Comparison of ENCODE assay signal across 23 cellular contexts in genomic region chr20:49214546-49214945, GRCh38. TPM values are rescaled to one million over a fixed set of nuclear protein-coding genes. Genes with fewer than 3 reads are reported as not detected.
A peak's percentile ranks its signal among the peaks of the same experiment; 100 is the strongest.
DNase-seq lines count a peak whose midpoint lies in the region; FAIRE-seq and TF ChIP-seq lines count a peak whose summit lies in the region.
"Had no signal": no experiment of that assay in that cellular context is flagged by ENCODE, and none has a peak within 500 bp of the region (broad histone marks: within the 10 kb centered on the region; RNA-seq: fewer than 3 reads in every experiment).

No MANE protein-coding gene starts in this region.

- H3K9ac ChIP-seq in H1 (replicated peaks in 1 of 4; ENCODE audit: extremely low read depth in 1 of 4, low read depth in 3 of 4, low read length in 3 of 4) = no peak overlapping the region
- peak overlapping the region; percentile 43 for H3K9ac ChIP-seq in mesenchymal stem cell (ENCODE audit: low read length)
- H3K9ac ChIP-seq: BLaER1 treated with 17β-estradiol and CSF1 and Interleukin-3, amounts not matched to agents 10 nM and 100 nM had no signal

- no peaks in the 10 kb centered on the region for H4K20me1 ChIP-seq in H1 (replicated peaks in 1 of 2; ENCODE audit: control insufficient read depth in 1 of 2, insufficient read depth in 2 of 2, low read length in 2 of 2)
- H4K20me1 ChIP-seq: BLaER1 treated with 17β-estradiol and CSF1 and Interleukin-3, amounts not matched to agents 10 nM and 100 nM had no signal

- H3K23me2 ChIP-seq in H1 (ENCODE audit: low read depth, low read length) = peaks cover under 1% of the 10 kb centered on the region; the same call in 1 of the 2 replicates

- H3K27me3 ChIP-seq in H1 (replicated peaks in 1 of 4; ENCODE audit: control insufficient read depth in 3 of 4, extremely low read depth in 1 of 4, insufficient read depth in 3 of 4, low read length in 3 of 4) (no peaks in the 10 kb centered on the region), mesenchymal stem cell (ENCODE audit: control insufficient read depth in 1 of 2, insufficient read depth in 1 of 2, low read length in 2 of 2) (no peaks in the 10 kb centered on the region)
- no peaks in the 10 kb centered on the region for H3K27me3 ChIP-seq in CD4-positive, alpha-beta memory T cell (ENCODE audit: insufficient read depth, low read length)
- H3K27me3 ChIP-seq: BE2C; BLaER1 treated with 17β-estradiol and CSF1 and Interleukin-3, amounts not matched to agents 10 nM and 100 nM had no signal

- H3K27me3 Mint-ChIP-seq in CD4-positive, alpha-beta memory T cell = peaks cover 0 to 1% of the 10 kb centered on the region in 2 donors
- H3K27me3 Mint-ChIP-seq in chondrocyte (ENCODE audit: low read depth) = no peaks in the 10 kb centered on the region
- H3K27me3 Mint-ChIP-seq: CD4-positive, alpha-beta T cell had no signal

- H2BK120ac ChIP-seq in H1 (replicated peaks; ENCODE audit: low read depth, low read length) = no peak overlapping the region
- H2BK120ac ChIP-seq in mesenchymal stem cell (ENCODE audit: low read depth, low read length) = no peak overlapping the region

- no peak overlapping the region for H3K4ac ChIP-seq in H1 (replicated peaks; ENCODE audit: insufficient read length, low read depth, low read length)
- no peak overlapping the region for H3K4ac ChIP-seq in mesenchymal stem cell (ENCODE audit: low read depth in 1 of 2, low read length in 2 of 2)

- H3K79me1 ChIP-seq in H1 (ENCODE audit: low read depth, low read length) = no peaks in the 10 kb centered on the region
- no peaks in the 10 kb centered on the region for H3K79me1 ChIP-seq in mesenchymal stem cell (replicated peaks; ENCODE audit: low read length, poor library complexity, severe bottlenecking)

- peaks cover 0 to 5% of the 10 kb centered on the region in 2 donors for H3K36me3 Mint-ChIP-seq in CD4-positive, alpha-beta memory T cell
- peaks cover 4% of the 10 kb centered on the region for H3K36me3 Mint-ChIP-seq in chondrocyte (ENCODE audit: low read depth)

- H3K14ac ChIP-seq in H1 (ENCODE audit: insufficient read length) (no peak overlapping the region), mesenchymal stem cell (ENCODE audit: low read length in 2 of 2) (no peak overlapping the region)

- H3K36me3 ChIP-seq in H1 (ENCODE audit: control insufficient read depth in 2 of 4, insufficient read depth in 4 of 4, low read length in 3 of 4) (no peaks in the 10 kb centered on the region), mesenchymal stem cell (ENCODE audit: control insufficient read depth in 1 of 2, insufficient read depth in 2 of 2, low read depth in 1 of 2, low read length in 2 of 2) (no peaks in the 10 kb centered on the region)
- H3K36me3 ChIP-seq in CD4-positive, alpha-beta memory T cell (ENCODE audit: insufficient read depth, low read length) = no peaks in the 10 kb centered on the region
- H3K36me3 ChIP-seq: BE2C; BLaER1 treated with 17β-estradiol and CSF1 and Interleukin-3, amounts not matched to agents 10 nM and 100 nM had no signal

- H3K4me3 ChIP-seq in H1 (ENCODE audit: extremely low read depth in 1 of 4, insufficient read depth in 2 of 4, low read depth in 3 of 4, low read length in 4 of 4) = no peak overlapping the region
- no peak overlapping the region for H3K4me3 ChIP-seq in fibroblast of mammary gland (ENCODE audit: control insufficient read depth, low read depth, low read length)
- no peak overlapping the region for H3K4me3 ChIP-seq in mesenchymal stem cell (ENCODE audit: insufficient read depth in 1 of 2, low read depth in 1 of 2, low read length in 2 of 2)
- H3K4me3 ChIP-seq in CD4-positive, alpha-beta memory T cell (ENCODE audit: low read length in 2 of 2) = no peak overlapping the region
- H3K4me3 ChIP-seq: BLaER1 treated with 17β-estradiol and CSF1 and Interleukin-3, amounts not matched to agents 10 nM and 100 nM had no signal

- H2BK12ac ChIP-seq in H1 (ENCODE audit: low read depth, low read length) = no peak overlapping the region
- no peak overlapping the region for H2BK12ac ChIP-seq in mesenchymal stem cell (ENCODE audit: low read length in 2 of 2)

- H3K4me1 ChIP-seq in H1 (replicated peaks in 1 of 4; ENCODE audit: control insufficient read depth in 3 of 4, insufficient read depth in 4 of 4, low read length in 3 of 4) = peaks cover 0 to 3% (median under 1%) of the 10 kb centered on the region in 4 experiments; a peak in 1 of 7 replicates
- peaks cover 4% of the 10 kb centered on the region for H3K4me1 ChIP-seq in mesenchymal stem cell (ENCODE audit: control insufficient read depth, insufficient read depth, low read depth, low read length)
- H3K4me1 ChIP-seq in CD4-positive, alpha-beta memory T cell (ENCODE audit: insufficient read depth, low read length) = peaks cover 13% of the 10 kb centered on the region
- H3K4me1 ChIP-seq: BE2C had no signal

- H3K27ac ChIP-seq in H1 (ENCODE audit: low read depth, low read length) = no peak overlapping the region
- no peak overlapping the region for H3K27ac ChIP-seq in mesenchymal stem cell (ENCODE audit: low read length, poor library complexity, severe bottlenecking)
- H3K27ac ChIP-seq in CD4-positive, alpha-beta memory T cell (ENCODE audit: low read depth, low read length) = no peak overlapping the region
- H3K27ac ChIP-seq: BLaER1 treated with 17β-estradiol and CSF1 and Interleukin-3, amounts not matched to agents 10 nM and 100 nM had no signal

- no peak overlapping the region for H3K4me2 ChIP-seq in H1 (ENCODE audit: insufficient read depth in 1 of 2, low read depth in 2 of 2, low read length in 2 of 2)
- no peak overlapping the region for H3K4me2 ChIP-seq in mesenchymal stem cell (ENCODE audit: low read length, poor library complexity, severe bottlenecking)
- H3K4me2 ChIP-seq: BLaER1 treated with 17β-estradiol and CSF1 and Interleukin-3, amounts not matched to agents 10 nM and 100 nM had no signal

- H4K8ac ChIP-seq in H1 (ENCODE audit: extremely low read depth, insufficient read depth, low read length) = no peak overlapping the region
- H4K8ac ChIP-seq in mesenchymal stem cell (ENCODE audit: low read length) = no peak overlapping the region

- peaks cover 0 to 3% of the 10 kb centered on the region in 2 experiments; a peak in 2 of 4 replicates for H3K9me3 ChIP-seq in H1 (ENCODE audit: insufficient read depth in 2 of 2, low read depth in 1 of 2, low read length in 1 of 2)
- H3K9me3 ChIP-seq in mesenchymal stem cell (ENCODE audit: control insufficient read depth, low read length) = no peaks in the 10 kb centered on the region
- no peaks in the 10 kb centered on the region for H3K9me3 ChIP-seq in CD4-positive, alpha-beta memory T cell (ENCODE audit: control insufficient read depth in 1 of 2, low read length in 2 of 2)
- H3K9me3 ChIP-seq: BE2C had no signal

- POLR2A ChIA-PET in H1 (lab: Charles Lee; ENCODE audit: partially characterized antibody) = interaction anchor here (0.9 to 1.3 kb wide), 3 partner anchors 63 to 82 kb away, joined by 3 to 4 read pairs (median 4); partner anchors contain the start of gene ZNFX1
- POLR2A ChIA-PET in CD4-positive, alpha-beta memory T cell (lab: Charles Lee; ENCODE audit: partially characterized antibody) = interaction anchor here (1.6 kb wide), 1 partner anchor 81 kb away, joined by 4 read pairs; no protein-coding TSS in a partner anchor

- H4K91ac ChIP-seq in H1 (replicated peaks; ENCODE audit: insufficient read length, low read length) (no peak overlapping the region), mesenchymal stem cell (ENCODE audit: low read length) (no peak overlapping the region)

- H2AK5ac ChIP-seq in H1 (ENCODE audit: low read depth, low read length) (no peak overlapping the region), mesenchymal stem cell (ENCODE audit: low read length, severe bottlenecking) (no peak overlapping the region)

- FAIRE-seq in HTR-8/SVneo (lab: Jason Lieb, UNC) = peak; percentile 33
- no peak for FAIRE-seq in H1 (lab: Jason Lieb, UNC)
- FAIRE-seq: GM12891, GM18507 had no signal

- CTCF ChIA-PET in H1 (lab: Charles Lee; ENCODE audit: partially characterized antibody) = interaction anchor here (1.0 to 3.9 kb wide), 4 partner anchors 9 to 82 kb away, joined by 3 to 52 read pairs (median 4); no protein-coding TSS in a partner anchor
- CTCF ChIA-PET in CD4-positive, alpha-beta memory T cell (lab: Charles Lee; ENCODE audit: partially characterized antibody) = interaction anchor here (0.7 to 7.1 kb wide), 6 partner anchors 11 to 84 kb away, joined by 3 to 237 read pairs (median 18); no protein-coding TSS in a partner anchor

- DNase-seq in HTR-8/SVneo (ENCODE audit: insufficient read length, low spot score) (no peak), H1 (ENCODE audit: low read depth in 1 of 2, low spot score in 2 of 2) (no peak), fibroblast of mammary gland (ENCODE audit: low read depth) (peak; percentile 42), mesenchymal stem cell (peak; percentile 24), ACHN (no peak), chondrocyte (ENCODE audit: low spot score) (no peak), NOMO-1 treated with DMSO at 0.1 percent for 48 hours (lab: John Stamatoyannopoulos, UW; ENCODE audit: unreplicated experiment) (no peak)
- DNase-seq in CD4-positive, alpha-beta memory T cell = no peak
- DNase-seq: AML-193; BE2C; Calu3; CD4-positive, alpha-beta T cell; COR-L47; DMS53; DMS79 treated with DMSO at 0.1 percent for 48 hours; GF-D8; GOT3; H7; HCEC 1CT had no signal

- no peak for TF ChIP-seq EP300 in H1 (IDR thresholded peaks at IDR 0.05; ENCODE audit: borderline replicate concordance in 1 of 2, low read depth in 2 of 2, low read length in 2 of 2)

- H3K4me1 Mint-ChIP-seq in CD4-positive, alpha-beta memory T cell = peaks cover 7 to 15% (median 10%) of the 10 kb centered on the region in 4 donors
- peaks cover 10% of the 10 kb centered on the region for H3K4me1 Mint-ChIP-seq in chondrocyte (ENCODE audit: low read depth)

- no peak overlapping the region for H3K18ac ChIP-seq in H1 (ENCODE audit: extremely low read depth, low read length)
- no peak overlapping the region for H3K18ac ChIP-seq in mesenchymal stem cell (ENCODE audit: low read depth in 1 of 2, low read length in 2 of 2)

- H2AFZ ChIP-seq in H1 (ENCODE audit: low read length) = 0 out of 2 replicates have a peak overlapping the region, but pooled peaks have one; percentile 45
- H2AFZ ChIP-seq in mesenchymal stem cell (ENCODE audit: low read depth, low read length) = no peak overlapping the region

- intact Hi-C loops in CD4-positive, alpha-beta memory T cell (cut with micrococcal nuclease) = no loop called here

- H3K4me3 Mint-ChIP-seq in CD4-positive, alpha-beta memory T cell = no peak overlapping the region
- no peak overlapping the region for H3K4me3 Mint-ChIP-seq in chondrocyte (ENCODE audit: unreplicated experiment)
- H3K4me3 Mint-ChIP-seq: CD14-positive monocyte; CD4-positive, alpha-beta T cell had no signal

- peaks cover 0 to 12% (median 7%) of the 10 kb centered on the region in 8 donors for H3K9me3 Mint-ChIP-seq in CD4-positive, alpha-beta memory T cell
- peaks cover 10% of the 10 kb centered on the region for H3K9me3 Mint-ChIP-seq in chondrocyte (ENCODE audit: low read depth)
- H3K9me3 Mint-ChIP-seq: CD4-positive, alpha-beta T cell had no signal

- no peak overlapping the region for H2BK20ac ChIP-seq in H1 (ENCODE audit: low read length)

- H3K23ac ChIP-seq in H1 (ENCODE audit: insufficient read length) (no peak overlapping the region), mesenchymal stem cell (ENCODE audit: low read length in 2 of 2) (no peak overlapping the region)

- H2BK5ac ChIP-seq in H1 (ENCODE audit: low read depth, low read length) (no peak overlapping the region), mesenchymal stem cell (ENCODE audit: low read depth, low read length, poor library complexity, severe bottlenecking) (no peak overlapping the region)

- TF ChIP-seq RAD21 in H1 (IDR thresholded peaks at IDR 0.05 in 1 of 2, conservative IDR thresholded peaks at IDR 0.05 in 1 of 2; ENCODE audit: low read depth in 2 of 2, low read length in 2 of 2) = no peak

- in situ Hi-C loops in ACHN (cut with HindIII; ENCODE audit: low pct_ligation_motif_present, low pct_unique_long_range_greater_than_20kb, low sequenced_read_pairs) = no loop called here

- TF ChIP-seq CTCF in H1 (IDR thresholded peaks at IDR 0.05; ENCODE audit: control extremely low read depth in 1 of 3, insufficient read depth in 1 of 3, low read depth in 1 of 3, low read length in 3 of 3) (no peak), fibroblast of mammary gland (conservative IDR thresholded peaks at IDR 0.05; ENCODE audit: control insufficient read depth, insufficient read depth, low read depth, low read length) (no peak), chondrocyte (IDR thresholded peaks at IDR 0.05) (no peak)

- TF ChIP-seq POLR2A in H1 (IDR thresholded peaks at IDR 0.05; ENCODE audit: control extremely low read depth in 1 of 2, low read depth in 2 of 2, low read length in 2 of 2) = no peak

- H2BK15ac ChIP-seq in H1 (ENCODE audit: low read length) (no peak overlapping the region), mesenchymal stem cell (ENCODE audit: low read depth, poor library complexity, severe bottlenecking) (no peak overlapping the region)

- H3K27ac Mint-ChIP-seq in CD4-positive, alpha-beta memory T cell = no peak overlapping the region
- H3K27ac Mint-ChIP-seq in chondrocyte (ENCODE audit: unreplicated experiment) = no peak overlapping the region
- H3K27ac Mint-ChIP-seq: CD14-positive monocyte; CD4-positive, alpha-beta T cell had no signal

- H3K56ac ChIP-seq in H1 (replicated peaks; ENCODE audit: insufficient read length, low read depth, low read length) = no peak overlapping the region

- H4K5ac ChIP-seq in H1 (ENCODE audit: insufficient read length, low read depth, low read length) = no peak overlapping the region

- H3K79me2 ChIP-seq in H1 (ENCODE audit: control insufficient read depth in 1 of 2, insufficient read depth in 2 of 2, low read length in 2 of 2) = peaks cover under 1 to 1% of the 10 kb centered on the region in 2 experiments; a peak in 2 of 4 replicates

RNA-seq across cellular contexts. Expression of gene DDX27, which starts 4.7 kb away (rescaled TPM):
- total RNA-seq in H1 (2021; fragmentation: NEBNext Ultra II Directional; extraction: Animal tissue kit (Norgen Biotek cat#: 25700)) = 49.3 and 51.0 TPM in 2 replicates
- polyA plus RNA-seq in H1 (2011; rRNA removed) = 42.7 and 86.3 TPM in 2 replicates
- polyA plus RNA-seq in H1 (2011; cell fraction: cytosol; rRNA removed) = 53.3 TPM
- polyA plus RNA-seq in H1 (2011; cell fraction: nucleus; rRNA removed) = 69.1 TPM
- 49.3 to 58.1 TPM (median 52.1 TPM) in 4 replicates for polyA plus RNA-seq in H1 (2012, experiment 1 of 2)
- polyA plus RNA-seq in H1 (2012, experiment 2 of 2) = 11.9 TPM
- polyA plus RNA-seq in H1 (2013, experiment 1 of 2) = 54.3 TPM
- 52.4 TPM for polyA plus RNA-seq in H1 (2013, experiment 2 of 2)
- 31.4 and 37.4 TPM in 2 replicates for polyA minus RNA-seq in H1 (2011; rRNA and poly(A)+ RNA removed)
- polyA minus RNA-seq in H1 (2011; cell fraction: cytosol; rRNA and poly(A)+ RNA removed) = 28.9 TPM
- 30.0 TPM for polyA minus RNA-seq in H1 (2011; cell fraction: nucleus; rRNA and poly(A)+ RNA removed)
- polyA plus RNA-seq in mesenchymal stem cell (2013, experiment 1 of 2) = 34.0 TPM
- 31.9 TPM for polyA plus RNA-seq in mesenchymal stem cell (2013, experiment 2 of 2)
- total RNA-seq in CD4-positive, alpha-beta memory T cell = 10 to 100 TPM; 60.3 to 60.4 TPM
- polyA plus RNA-seq in CD4-positive, alpha-beta memory T cell = 10 to 100 TPM; 21.6 to 47.1 TPM
- 23.3 to 25.9 TPM (median 23.7 TPM) in 3 replicates for total RNA-seq in chondrocyte

RNA-seq across cellular contexts. Expression of gene STAU1, which starts 26.4 kb away (rescaled TPM):
- total RNA-seq in H1 (2021; fragmentation: NEBNext Ultra II Directional; extraction: Animal tissue kit (Norgen Biotek cat#: 25700)) = 107 and 111 TPM in 2 replicates
- 37.5 and 41.4 TPM in 2 replicates for polyA plus RNA-seq in H1 (2011; rRNA removed)
- polyA plus RNA-seq in H1 (2011; cell fraction: cytosol; rRNA removed) = 44.3 TPM
- polyA plus RNA-seq in H1 (2011; cell fraction: nucleus; rRNA removed) = 33.0 TPM
- 59.7 to 74.0 TPM (median 69.1 TPM) in 4 replicates for polyA plus RNA-seq in H1 (2012, experiment 1 of 2)
- polyA plus RNA-seq in H1 (2012, experiment 2 of 2) = 43.0 TPM
- polyA plus RNA-seq in H1 (2013, experiment 1 of 2) = 71.6 TPM
- 73.4 TPM for polyA plus RNA-seq in H1 (2013, experiment 2 of 2)
- polyA minus RNA-seq in H1 (2011; rRNA and poly(A)+ RNA removed) = 42.8 and 44.9 TPM in 2 replicates
- 44.7 TPM for polyA minus RNA-seq in H1 (2011; cell fraction: cytosol; rRNA and poly(A)+ RNA removed)
- 35.6 TPM for polyA minus RNA-seq in H1 (2011; cell fraction: nucleus; rRNA and poly(A)+ RNA removed)
- 80.8 TPM for polyA plus RNA-seq in mesenchymal stem cell (2013, experiment 1 of 2)
- 80.1 TPM for polyA plus RNA-seq in mesenchymal stem cell (2013, experiment 2 of 2)
- total RNA-seq in CD4-positive, alpha-beta memory T cell = 10 to 100 TPM; 49.4 to 49.9 TPM
- 10 to 100 TPM; 23.2 to 48.7 TPM for polyA plus RNA-seq in CD4-positive, alpha-beta memory T cell
- total RNA-seq in chondrocyte = 76.8 to 77.6 TPM (median 77.2 TPM) in 3 replicates

Comparison
In these comparisons a context has a peak if more than half of its experiments do, and no peak if none do; other contexts are left out.
1. DNase-seq: peak in fibroblast of mammary gland (single experiment) and mesenchymal stem cell (single experiment); none in HTR-8/SVneo (single experiment), H1 (0 of 2), ACHN (single experiment), CD4-positive, alpha-beta memory T cell (0 of 5), chondrocyte (single experiment) and NOMO-1 treated with DMSO at 0.1 percent for 48 hours (single experiment).